Comparison of ENCODE assay signal across 25 cellular contexts in the genomic region with DNA sequence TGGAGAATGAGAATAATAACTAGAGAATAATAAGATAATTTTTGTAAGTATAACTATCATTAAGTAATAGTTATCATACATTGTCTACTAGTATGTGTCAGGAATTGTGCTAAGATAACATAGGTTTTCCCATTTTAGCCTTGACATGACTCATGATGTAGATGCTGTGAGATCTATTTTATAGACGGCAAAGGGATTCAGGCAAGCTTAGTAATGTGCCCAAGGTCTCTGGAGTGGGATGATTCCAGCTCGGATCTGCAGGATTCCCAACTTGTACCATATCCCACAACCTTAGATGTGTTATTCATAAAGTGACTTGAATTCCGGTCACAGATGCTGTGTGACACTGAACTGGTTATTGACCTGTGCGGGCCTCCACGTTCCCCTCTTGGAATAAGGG. TPM values are rescaled to one million over a fixed set of nuclear protein-coding genes. Genes with fewer than 3 reads are reported as not detected.
DNase-seq lines count a peak whose midpoint lies in the region; ATAC-seq and TF ChIP-seq lines count a peak whose summit lies in the region.
"Had no signal": no experiment of that assay in that cellular context is flagged by ENCODE, and none has a peak within 500 bp of the region (broad histone marks: within the 10 kb centered on the region; RNA-seq: fewer than 3 reads in every experiment).

No MANE protein-coding gene starts in this region.

- no peaks in the 10 kb centered on the region for H3K9me3 Mint-ChIP-seq in activated CD8-positive, alpha-beta T cell treated with anti-CD3 and anti-CD28 coated beads for 36 hours
- H3K9me3 Mint-ChIP-seq in activated CD8-positive, alpha-beta T cell treated with anti-CD3 and anti-CD28 coated beads, Interleukin-2, amount 10 ng/mL, durations not matched to agents 7 days and 5 days (ENCODE audit: insufficient read depth), result no peaks in the 10 kb centered on the region
- no peaks in the 10 kb centered on the region for H3K9me3 Mint-ChIP-seq in activated T-helper 17 cell treated with anti-CD3 and anti-CD28 coated beads, Interleukin-2, amount 50 U/mL, for 72 hours
- H3K9me3 Mint-ChIP-seq: CD4-positive, alpha-beta T cell; mesothelial cell of epicardium; neural progenitor cell had no signal

- no peaks in the 10 kb centered on the region for H3K36me3 ChIP-seq in osteoblast (ENCODE audit: insufficient read depth, low read length)
- H3K36me3 ChIP-seq in BE2C, result no peaks in the 10 kb centered on the region
- H3K36me3 ChIP-seq: esophagus squamous epithelium, neural progenitor cell, vagina, WERI-Rb-1 had no signal

- intact Hi-C loops in activated CD8-positive, alpha-beta T cell treated with anti-CD3 and anti-CD28 coated beads for 36 hours (cut with micrococcal nuclease), result loop anchor here (10.0 kb wide), 1 partner anchor 188 kb away; a partner anchor contains a TSS

- H3K27me3 ChIP-seq in osteoblast (ENCODE audit: insufficient read depth, low read length) (no peaks in the 10 kb centered on the region), BE2C (no peaks in the 10 kb centered on the region)
- H3K27me3 ChIP-seq: esophagus squamous epithelium, neural progenitor cell, vagina had no signal

- no peak overlapping the region for H3K4me3 ChIP-seq in osteoblast (ENCODE audit: insufficient read depth, low read length)
- H3K4me3 ChIP-seq in BE2C (ENCODE audit: low read depth, low read length), result no peak overlapping the region
- H3K4me3 ChIP-seq: esophagus squamous epithelium, neural progenitor cell, psoas muscle, vagina had no signal

- no peak overlapping the region for H3K4me2 ChIP-seq in osteoblast (ENCODE audit: insufficient read depth, low read length)
- H3K4me2 ChIP-seq: neural progenitor cell had no signal

- DNase-seq in activated CD8-positive, alpha-beta T cell treated with anti-CD3 and anti-CD28 coated beads for 36 hours, result no peak
- no peak for DNase-seq in activated CD8-positive, alpha-beta T cell treated with anti-CD3 and anti-CD28 coated beads, Interleukin-2, amount 10 ng/mL, durations not matched to agents 7 days and 5 days
- DNase-seq in osteoblast (ENCODE audit: insufficient read length, low spot score, missing footprints) (peak; percentile 61), NOMO-1 (lab: John Stamatoyannopoulos, UW; ENCODE audit: unreplicated experiment in 2 of 2) (no peak), BE2C (no peak), cerebellum (ENCODE audit: low spot score) (no peak)
- DNase-seq: amygdala, caudate nucleus, DMS79 treated with DMSO at 0.1 percent for 48 hours, esophagus squamous epithelium, glutamatergic neuron, KG1, NCI-H1092 treated with DMSO at 0.1 percent for 48 hours, NCI-H510A treated with DMSO at 0.1 percent for 48 hours, psoas muscle, small intestine, WERI-Rb-1 had no signal

- H3K4me3 Mint-ChIP-seq in activated CD8-positive, alpha-beta T cell treated with anti-CD3 and anti-CD28 coated beads for 36 hours, result no peak overlapping the region
- no peak overlapping the region for H3K4me3 Mint-ChIP-seq in activated CD8-positive, alpha-beta T cell treated with anti-CD3 and anti-CD28 coated beads, Interleukin-2, amount 10 ng/mL, durations not matched to agents 7 days and 5 days
- peak overlapping the region; percentile 52 for H3K4me3 Mint-ChIP-seq in activated T-helper 17 cell treated with anti-CD3 and anti-CD28 coated beads, Interleukin-2, amount 50 U/mL, for 72 hours
- H3K4me3 Mint-ChIP-seq: mesothelial cell of epicardium, neural progenitor cell had no signal

- POLR2A ChIA-PET in activated CD8-positive, alpha-beta T cell treated with anti-CD3 and anti-CD28 coated beads for 36 hours (lab: Charles Lee), result no interaction called here
- POLR2A ChIA-PET in activated CD8-positive, alpha-beta T cell treated with anti-CD3 and anti-CD28 coated beads, Interleukin-2, amount 10 ng/mL, durations not matched to agents 7 days and 5 days (lab: Charles Lee), result interaction anchor here (0.7 kb wide), 1 partner anchor 14 kb away, joined by 3 read pairs; no protein-coding TSS in a partner anchor

- H2AFZ ChIP-seq in osteoblast (ENCODE audit: low read length), result no peak overlapping the region
- H2AFZ ChIP-seq: neural progenitor cell had no signal

- no peak for TF ChIP-seq CTCF in activated CD8-positive, alpha-beta T cell treated with anti-CD3 and anti-CD28 coated beads for 36 hours (IDR thresholded peaks at IDR 0.05)
- TF ChIP-seq CTCF in osteoblast (IDR thresholded peaks at IDR 0.05; ENCODE audit: extremely low read depth, low read depth, low read length) (no peak), BE2C (IDR thresholded peaks at IDR 0.05; ENCODE audit: low read depth, low read length) (no peak)

- H3K4me1 ChIP-seq in osteoblast (ENCODE audit: insufficient read depth, low read length) (peaks cover 32% of the 10 kb centered on the region), BE2C (no peaks in the 10 kb centered on the region)
- H3K4me1 ChIP-seq: neural progenitor cell had no signal

- H3K9me3 ChIP-seq in osteoblast (ENCODE audit: low read depth, low read length), result no peaks in the 10 kb centered on the region
- no peaks in the 10 kb centered on the region for H3K9me3 ChIP-seq in BE2C
- H3K9me3 ChIP-seq: esophagus squamous epithelium, psoas muscle, vagina had no signal

- H3K4me1 Mint-ChIP-seq in activated CD8-positive, alpha-beta T cell treated with anti-CD3 and anti-CD28 coated beads for 36 hours (ENCODE audit: low read depth), result peaks cover 31% of the 10 kb centered on the region
- peaks cover 25% of the 10 kb centered on the region for H3K4me1 Mint-ChIP-seq in activated CD8-positive, alpha-beta T cell treated with anti-CD3 and anti-CD28 coated beads, Interleukin-2, amount 10 ng/mL, durations not matched to agents 7 days and 5 days (ENCODE audit: low read depth)
- H3K4me1 Mint-ChIP-seq in activated T-helper 17 cell treated with anti-CD3 and anti-CD28 coated beads, Interleukin-2, amount 50 U/mL, for 72 hours, result peaks cover 30% of the 10 kb centered on the region
- H3K4me1 Mint-ChIP-seq: neural progenitor cell had no signal

- no peaks in the 10 kb centered on the region for H3K36me3 Mint-ChIP-seq in activated CD8-positive, alpha-beta T cell treated with anti-CD3 and anti-CD28 coated beads for 36 hours (ENCODE audit: low read depth)
- no peaks in the 10 kb centered on the region for H3K36me3 Mint-ChIP-seq in activated CD8-positive, alpha-beta T cell treated with anti-CD3 and anti-CD28 coated beads, Interleukin-2, amount 10 ng/mL, durations not matched to agents 7 days and 5 days (ENCODE audit: low read depth)
- H3K36me3 Mint-ChIP-seq in activated T-helper 17 cell treated with anti-CD3 and anti-CD28 coated beads, Interleukin-2, amount 50 U/mL, for 72 hours (ENCODE audit: low read depth), result no peaks in the 10 kb centered on the region
- H3K36me3 Mint-ChIP-seq: mesothelial cell of epicardium, neural progenitor cell had no signal

- no peak for ATAC-seq in activated CD8-positive, alpha-beta T cell treated with anti-CD3 and anti-CD28 coated beads for 36 hours
- ATAC-seq in activated CD8-positive, alpha-beta T cell treated with anti-CD3 and anti-CD28 coated beads, Interleukin-2, amount 10 ng/mL, durations not matched to agents 7 days and 5 days, result no peak
- ATAC-seq in GM21717 (IDR thresholded peaks at IDR 0.05; ENCODE audit: unreplicated experiment), result peak; percentile 2
- ATAC-seq in activated T-helper 17 cell treated with anti-CD3 and anti-CD28 coated beads, Interleukin-2, amount 50 U/mL, for 72 hours (replicated peaks), result no peak
- ATAC-seq: left lobe of liver had no signal

- no peaks in the 10 kb centered on the region for H4K20me1 ChIP-seq in osteoblast (ENCODE audit: insufficient read depth, low read length)

- H3K27me3 Mint-ChIP-seq in activated CD8-positive, alpha-beta T cell treated with anti-CD3 and anti-CD28 coated beads for 36 hours, result peaks cover 12% of the 10 kb centered on the region
- peaks cover 33% of the 10 kb centered on the region for H3K27me3 Mint-ChIP-seq in activated CD8-positive, alpha-beta T cell treated with anti-CD3 and anti-CD28 coated beads, Interleukin-2, amount 10 ng/mL, durations not matched to agents 7 days and 5 days (ENCODE audit: low read depth)
- H3K27me3 Mint-ChIP-seq in activated T-helper 17 cell treated with anti-CD3 and anti-CD28 coated beads, Interleukin-2, amount 50 U/mL, for 72 hours, result no peaks in the 10 kb centered on the region

- no peaks in the 10 kb centered on the region for H3K79me2 ChIP-seq in osteoblast (ENCODE audit: insufficient read depth, low read length)

- H3K27ac ChIP-seq in osteoblast (ENCODE audit: low read depth, low read length), result no peak overlapping the region
- H3K27ac ChIP-seq: esophagus squamous epithelium, neural progenitor cell, psoas muscle, vagina, WERI-Rb-1 had no signal

- CTCF ChIA-PET in activated CD8-positive, alpha-beta T cell treated with anti-CD3 and anti-CD28 coated beads for 36 hours (lab: Charles Lee), result interaction anchor here (1.3 to 4.2 kb wide), 2 partner anchors 11 to 33 kb away, joined by 3 to 10 read pairs; no protein-coding TSS in a partner anchor
- CTCF ChIA-PET in activated CD8-positive, alpha-beta T cell treated with anti-CD3 and anti-CD28 coated beads, Interleukin-2, amount 10 ng/mL, durations not matched to agents 7 days and 5 days (lab: Charles Lee), result interaction anchor here (0.8 to 1.5 kb wide), 2 partner anchors 16 to 34 kb away, joined by 4 read pairs; no protein-coding TSS in a partner anchor

- H3K27ac Mint-ChIP-seq in activated CD8-positive, alpha-beta T cell treated with anti-CD3 and anti-CD28 coated beads for 36 hours, result peak overlapping the region; percentile 61
- no peak overlapping the region for H3K27ac Mint-ChIP-seq in activated CD8-positive, alpha-beta T cell treated with anti-CD3 and anti-CD28 coated beads, Interleukin-2, amount 10 ng/mL, durations not matched to agents 7 days and 5 days
- peak overlapping the region; percentile 54 for H3K27ac Mint-ChIP-seq in activated T-helper 17 cell treated with anti-CD3 and anti-CD28 coated beads, Interleukin-2, amount 50 U/mL, for 72 hours
- H3K27ac Mint-ChIP-seq: CD4-positive, alpha-beta T cell; mesothelial cell of epicardium; neural progenitor cell had no signal

RNA-seq across cellular contexts. Expression of a gene that starts 51.5 kb away (rescaled TPM):
- total RNA-seq in activated CD8-positive, alpha-beta T cell treated with anti-CD3 and anti-CD28 coated beads for 36 hours, result not detected
- not detected for total RNA-seq in activated CD8-positive, alpha-beta T cell treated with anti-CD3 and anti-CD28 coated beads, Interleukin-2, amount 10 ng/mL, durations not matched to agents 7 days and 5 days
- total RNA-seq in activated T-helper 17 cell treated with anti-CD3 and anti-CD28 coated beads, Interleukin-2, amount 50 U/mL, for 72 hours, result under 1 TPM in 1 of 2 donors, not detected in 1; 0.37 TPM
- total RNA-seq in osteoblast (0.36 TPM in 1 of 2 replicates, not detected in the other), cerebellum (not detected)
- not detected for polyA plus RNA-seq in BE2C (2012; ENCODE audit: insufficient read depth, insufficient read length, low read depth)
- total RNA-seq: CD4-positive, alpha-beta T cell; esophagus squamous epithelium; left lobe of liver; mesothelial cell of epicardium; Right ventricle myocardium superior; vagina had no signal
